ENCODE assay signal across 19 cellular contexts in the genomic region with DNA sequence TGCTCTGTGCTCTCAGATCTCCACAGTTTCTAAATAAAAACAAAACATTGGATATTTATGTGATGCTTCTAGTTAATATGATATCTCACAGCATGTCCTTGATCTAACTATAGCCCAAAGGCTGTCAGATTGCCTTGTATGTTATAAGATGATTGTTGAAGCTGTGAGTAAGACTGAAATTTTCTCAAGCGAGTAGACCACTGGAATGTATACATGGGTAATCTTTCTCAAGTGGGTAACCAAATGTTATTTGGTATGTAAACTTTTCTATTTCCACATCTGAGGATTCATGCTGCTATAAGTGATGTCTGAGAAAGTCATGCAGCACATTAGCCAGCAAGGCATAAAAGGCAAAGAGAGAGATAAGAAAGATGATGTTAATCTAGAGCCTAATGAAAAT.
DNase-seq lines count a peak whose midpoint lies in the region; FAIRE-seq and TF ChIP-seq lines count a peak whose summit lies in the region.
"Had no signal": no experiment of that assay in that cellular context is flagged by ENCODE, and none has a peak within 500 bp of the region (broad histone marks: within the 10 kb centered on the region; RNA-seq: fewer than 3 reads in every experiment).

No MANE protein-coding gene starts in this region.

- H3K4me3 ChIP-seq in adipocyte (ENCODE audit: low read length): no peak overlapping the region
- no peak overlapping the region for H3K4me3 ChIP-seq in fibroblast of villous mesenchyme (ENCODE audit: low read depth, low read length)
- H3K4me3 ChIP-seq in smooth muscle cell: no peak overlapping the region
- no peak overlapping the region for H3K4me3 ChIP-seq in MM.1S (ENCODE audit: low read length)
- H3K4me3 ChIP-seq in MG63: no peak overlapping the region
- H3K4me3 ChIP-seq: gastrocnemius medialis, HAP-1, skin epidermis, tibial nerve had no signal

- H3K9ac ChIP-seq in adipocyte (ENCODE audit: low read length): no peak overlapping the region
- no peak overlapping the region for H3K9ac ChIP-seq in smooth muscle cell (ENCODE audit: low read depth)
- H3K9ac ChIP-seq in MM.1S (ENCODE audit: low read length): no peak overlapping the region

- H3K9me3 ChIP-seq in adipocyte (ENCODE audit: control insufficient read depth, low read length) (no peaks in the 10 kb centered on the region), smooth muscle cell (replicated peaks; ENCODE audit: low read depth) (no peaks in the 10 kb centered on the region), MM.1S (replicated peaks; ENCODE audit: insufficient read depth, low read length) (no peaks in the 10 kb centered on the region), MG63 (no peaks in the 10 kb centered on the region)
- H3K9me3 ChIP-seq: gastrocnemius medialis, HAP-1, tibial nerve had no signal

- H2AFZ ChIP-seq in smooth muscle cell (ENCODE audit: low read depth): no peak overlapping the region
- H2AFZ ChIP-seq in MM.1S (ENCODE audit: low read length): no peak overlapping the region

- H3K27ac ChIP-seq in smooth muscle cell (ENCODE audit: low read depth): peak overlapping the region; percentile 64
- H3K27ac ChIP-seq in MM.1S (ENCODE audit: low read length): no peak overlapping the region
- H3K27ac ChIP-seq: gastrocnemius medialis, skin epidermis, tibial nerve had no signal

- H3F3A ChIP-seq in smooth muscle cell (ENCODE audit: low read depth): no peaks in the 10 kb centered on the region
- no peaks in the 10 kb centered on the region for H3F3A ChIP-seq in MM.1S (ENCODE audit: insufficient read depth, low read length)

- H3K9me2 ChIP-seq in MM.1S (replicated peaks; ENCODE audit: insufficient read depth, low read length): no peaks in the 10 kb centered on the region

- no peaks in the 10 kb centered on the region for H3K36me3 ChIP-seq in adipocyte (ENCODE audit: control insufficient read depth, insufficient read depth, low read length, severe bottlenecking)
- no peaks in the 10 kb centered on the region for H3K36me3 ChIP-seq in smooth muscle cell (ENCODE audit: low read depth)
- no peaks in the 10 kb centered on the region for H3K36me3 ChIP-seq in MM.1S (replicated peaks; ENCODE audit: insufficient read depth, low read length)
- H3K36me3 ChIP-seq in MG63: no peaks in the 10 kb centered on the region
- H3K36me3 ChIP-seq: gastrocnemius medialis, HAP-1, tibial nerve had no signal

- DNase-seq in GM04504 (ENCODE audit: low read depth) (peak; percentile 4), adipocyte (ENCODE audit: low read depth) (peak; percentile 21), fibroblast of villous mesenchyme (ENCODE audit: low read depth) (peak; percentile 85), smooth muscle cell (lab: John Stamatoyannopoulos, UW; ENCODE audit: unreplicated experiment) (no peak), urothelium cell line (ENCODE audit: low spot score) (no peak), MM.1S (no peak), MG63 (no peak)
- DNase-seq: activated CD4-positive, alpha-beta T cell treated with anti-CD3 and anti-CD28 coated beads for 36 hours; DMS79; gastrocnemius medialis; NCI-H524 treated with DMSO at 0.1 percent for 48 hours; stimulated activated CD4-positive, alpha-beta T cell treated with anti-CD3 and anti-CD28 coated beads, Interleukin-2, amount 100 ng/mL, for 48 hours; stimulated activated naive CD4-positive, alpha-beta T cell treated with Interleukin-2 at 50 U/mL for 16 hours; SW 1271 had no signal

- H3K4me2 ChIP-seq in smooth muscle cell: peak overlapping the region; percentile 54
- no peak overlapping the region for H3K4me2 ChIP-seq in MM.1S (ENCODE audit: low read depth, low read length)

- H3K4me1 ChIP-seq in adipocyte (ENCODE audit: control insufficient read depth, insufficient read depth, low read length) (no peaks in the 10 kb centered on the region), smooth muscle cell (ENCODE audit: low read depth) (peaks cover 2% of the 10 kb centered on the region), MM.1S (ENCODE audit: low read length) (no peaks in the 10 kb centered on the region)
- H3K4me1 ChIP-seq: gastrocnemius medialis, HAP-1, tibial nerve had no signal

- no peak for FAIRE-seq in urothelium cell line (lab: Jason Lieb, UNC)
- FAIRE-seq: bronchial epithelial cell, endothelial cell of umbilical vein had no signal

- TF ChIP-seq CTCF in fibroblast of villous mesenchyme (IDR thresholded peaks at IDR 0.05; ENCODE audit: insufficient read depth, low read depth, low read length) (no peak), smooth muscle cell (IDR thresholded peaks at IDR 0.05; ENCODE audit: borderline replicate concordance, insufficient read depth, poor library complexity, severe bottlenecking) (no peak), MM.1S (IDR thresholded peaks at IDR 0.05; ENCODE audit: low read length) (no peak)

- 23% methylated on average over 1 of the region's 1 CpG for WGBS in smooth muscle cell (ENCODE audit: low lambda C conversion rate)

- H4K20me1 ChIP-seq in smooth muscle cell (ENCODE audit: low read depth): no peaks in the 10 kb centered on the region
- no peaks in the 10 kb centered on the region for H4K20me1 ChIP-seq in MM.1S (ENCODE audit: insufficient read depth, low read length)

- H3K79me2 ChIP-seq in smooth muscle cell (ENCODE audit: low read depth) (no peaks in the 10 kb centered on the region), MM.1S (ENCODE audit: low read length) (no peaks in the 10 kb centered on the region)

- H3K27me3 ChIP-seq in adipocyte (replicated peaks; ENCODE audit: control insufficient read depth, insufficient read depth, low read length) (no peaks in the 10 kb centered on the region), smooth muscle cell (ENCODE audit: low read depth) (no peaks in the 10 kb centered on the region), MM.1S (replicated peaks; ENCODE audit: insufficient read depth, low read length) (no peaks in the 10 kb centered on the region), MG63 (no peaks in the 10 kb centered on the region)
- H3K27me3 ChIP-seq: gastrocnemius medialis, tibial nerve had no signal

Comparison
In these comparisons a context has a peak if more than half of its experiments do, and no peak if none do; other contexts are left out.
1. DNase-seq: peak in GM04504 (single experiment), adipocyte (single experiment) and fibroblast of villous mesenchyme (single experiment); none in smooth muscle cell (single experiment), urothelium cell line (single experiment), MM.1S (single experiment) and MG63 (single experiment).